ENCODE assay signal across 1 cellular context in genomic region chr6:32127717-32128592, GRCh38.
TF ChIP-seq lines count a peak whose summit lies in the region.

ATF6B (minus strand) TSS chr6:32128246; CDS start chr6:32128207, 39 bp downstream.

TF ChIP-seq in HepG2, 621 proteins besides CTCF, POLR2A, EP300 and RAD21 (continued from another document and continues in another):
- TF ChIP-seq IRF9 (CRISPR knock-in tag; IDR thresholded peaks at IDR 0.05; ENCODE audit: borderline replicate concordance) (peak; percentile 75; the same call in 1 of the 2 replicates), ZNF230 (CRISPR knock-in tag; IDR thresholded peaks at IDR 0.05) (peak; percentile 94), BORCS8-MEF2B (CRISPR knock-in tag; IDR thresholded peaks at IDR 0.05) (peak; percentile 76), ATM (IDR thresholded peaks at IDR 0.05; ENCODE audit: borderline replicate concordance) (no peak), NRL (CRISPR knock-in tag; IDR thresholded peaks at IDR 0.05; ENCODE audit: borderline replicate concordance) (peak; percentile 62; the same call in 1 of the 2 replicates), ZNF619 (CRISPR knock-in tag; IDR thresholded peaks at IDR 0.05) (no peak), ZNF691 (CRISPR knock-in tag; IDR thresholded peaks at IDR 0.05; ENCODE audit: borderline replicate concordance, low read depth) (peak; percentile 63; the same call in 1 of the 2 replicates), SRSF4 (IDR thresholded peaks at IDR 0.05; ENCODE audit: low read depth, low read length, poor library complexity, severe bottlenecking) (no peak), CREM (IDR thresholded peaks at IDR 0.05) (peak; percentile 85), CREM (CRISPR knock-in tag; IDR thresholded peaks at IDR 0.05) (no peak), KDM6A (CRISPR knock-in tag; IDR thresholded peaks at IDR 0.05; ENCODE audit: low read depth) (no peak), ZFP36 (IDR thresholded peaks at IDR 0.05; ENCODE audit: borderline replicate concordance, low read depth, low read length, partially characterized antibody) (no peak), POGZ (CRISPR knock-in tag; IDR thresholded peaks at IDR 0.05) (peak; percentile 20), RELA (CRISPR knock-in tag; IDR thresholded peaks at IDR 0.05) (no peak), RBFOX2 (IDR thresholded peaks at IDR 0.05; ENCODE audit: low read depth, low read length) (peak; percentile 66), YY1 (IDR thresholded peaks at IDR 0.05; ENCODE audit: insufficient read depth, insufficient replicate concordance, low read depth, low read length) (peak; percentile 94), ATF1 (CRISPR knock-in tag; IDR thresholded peaks at IDR 0.05) (peak; percentile 89), PAXIP1 (CRISPR knock-in tag; conservative IDR thresholded peaks at IDR 0.05) (peak; percentile 51; the same call in 1 of the 2 replicates), GTF2F1 (IDR thresholded peaks at IDR 0.05; ENCODE audit: low read length) (no peak), CSRNP1 (CRISPR knock-in tag; IDR thresholded peaks at IDR 0.05) (peak; percentile 54; the same call in 1 of the 2 replicates), ZNF574 (CRISPR knock-in tag; IDR thresholded peaks at IDR 0.05) (0 out of 2 replicates have a peak, but pooled peaks have one; percentile 25), ZNF414 (CRISPR knock-in tag; IDR thresholded peaks at IDR 0.05) (0 out of 2 replicates have a peak, but pooled peaks have one; percentile 43), NCOA1 (CRISPR knock-in tag; IDR thresholded peaks at IDR 0.05) (no peak), YEATS2 (CRISPR knock-in tag; IDR thresholded peaks at IDR 0.05; ENCODE audit: borderline replicate concordance) (peak; percentile 29; the same call in 1 of the 2 replicates), MTA1 (CRISPR knock-in tag; IDR thresholded peaks at IDR 0.05; ENCODE audit: borderline replicate concordance) (peak; percentile 68; the same call in 1 of the 2 replicates), ZSCAN31 (CRISPR knock-in tag; IDR thresholded peaks at IDR 0.05; ENCODE audit: low read depth) (0 out of 2 replicates have a peak, but pooled peaks have one; percentile 66), ZNF780A (CRISPR knock-in tag; IDR thresholded peaks at IDR 0.05) (no peak), CCDC6 (CRISPR knock-in tag; IDR thresholded peaks at IDR 0.05) (0 out of 2 replicates have a peak, but pooled peaks have one; percentile 52), NFYC (CRISPR knock-in tag; IDR thresholded peaks at IDR 0.05) (peak; percentile 93), ZNF451 (CRISPR knock-in tag; IDR thresholded peaks at IDR 0.05) (0 out of 2 replicates have a peak, but pooled peaks have one; percentile 59), REST (IDR thresholded peaks at IDR 0.05; ENCODE audit: borderline replicate concordance in 1 of 2, low read depth in 1 of 2, low read length in 2 of 2) (no peak; a peak in 1 of 4 replicates), MAFK (conservative IDR thresholded peaks at IDR 0.05 in 1 of 2, IDR thresholded peaks at IDR 0.05 in 1 of 2; ENCODE audit: low read length in 2 of 2) (peak; percentile 65 to 83; a peak in 3 of 4 replicates), NAIF1 (CRISPR knock-in tag; IDR thresholded peaks at IDR 0.05; ENCODE audit: borderline replicate concordance) (no peak), SMYD3 (CRISPR knock-in tag; IDR thresholded peaks at IDR 0.05) (no peak), ISX (CRISPR knock-in tag; conservative IDR thresholded peaks at IDR 0.05) (no peak), MEIS2 (CRISPR knock-in tag; IDR thresholded peaks at IDR 0.05) (0 out of 2 replicates have a peak, but pooled peaks have one; percentile 26), NCOR1 (IDR thresholded peaks at IDR 0.05; ENCODE audit: borderline replicate concordance, low read length) (peak; percentile 27; the same call in 1 of the 2 replicates), EZH2 (conservative IDR thresholded peaks at IDR 0.05; ENCODE audit: low read depth, low read length) (no peak), ZFP91 (CRISPR knock-in tag; IDR thresholded peaks at IDR 0.05; ENCODE audit: borderline replicate concordance) (peak; percentile 39; the same call in 1 of the 2 replicates), HNRNPH1 (optimal IDR thresholded peaks at IDR 0.05; ENCODE audit: low read depth, low read length) (peak; percentile 93), CREBL2 (CRISPR knock-in tag; IDR thresholded peaks at IDR 0.05; ENCODE audit: borderline replicate concordance) (no peak), ERF (CRISPR knock-in tag; IDR thresholded peaks at IDR 0.05) (peak; percentile 56; the same call in 1 of the 2 replicates), TRAFD1 (CRISPR knock-in tag; IDR thresholded peaks at IDR 0.05; ENCODE audit: borderline replicate concordance) (no peak), ZNF317 (CRISPR knock-in tag; IDR thresholded peaks at IDR 0.05) (no peak; the same call in 1 of the 2 replicates), MXD4 (CRISPR knock-in tag; IDR thresholded peaks at IDR 0.05) (0 out of 2 replicates have a peak, but pooled peaks have one; percentile 24), ZNF839 (CRISPR knock-in tag; IDR thresholded peaks at IDR 0.05; ENCODE audit: borderline replicate concordance) (no peak)
